In the genomic region with DNA sequence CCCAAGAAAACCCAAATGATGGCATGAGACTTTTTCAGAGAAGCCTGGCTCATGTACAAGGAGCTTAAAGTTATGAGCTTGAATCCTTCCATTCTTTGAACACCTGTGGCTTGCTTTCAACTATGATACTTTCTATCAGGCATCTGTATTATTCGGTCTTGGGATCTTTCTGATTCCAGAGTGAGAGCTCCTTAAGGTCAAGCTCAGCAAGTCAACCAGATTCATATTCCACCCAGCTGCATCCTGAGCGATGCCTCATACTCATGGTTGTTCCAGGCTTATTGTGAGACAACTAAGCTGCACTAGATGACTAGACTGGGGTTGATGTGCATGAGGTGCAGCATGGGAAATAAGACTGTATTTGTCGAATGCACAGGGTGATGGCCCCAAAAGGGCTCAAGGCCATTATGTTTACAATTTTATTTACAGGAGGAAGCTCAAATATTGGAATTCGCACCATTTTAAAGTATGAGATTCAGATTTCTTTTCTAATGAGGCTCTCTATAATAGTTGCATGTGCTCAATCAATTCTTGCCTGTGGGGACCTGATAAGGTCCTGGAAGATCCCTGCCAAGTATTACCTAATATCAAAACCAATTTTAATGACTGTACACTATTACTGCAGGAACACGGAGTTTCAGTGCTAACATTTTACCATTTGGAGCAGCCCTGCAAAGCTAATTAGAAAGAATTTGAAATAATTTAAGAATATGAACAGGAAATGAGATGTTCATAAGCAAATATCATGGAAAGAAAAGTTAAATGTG, we compare ENCODE assay signal across 23 cellular contexts.
DNase-seq lines count a peak whose midpoint lies in the region; ATAC-seq, FAIRE-seq and TF ChIP-seq lines count a peak whose summit lies in the region.
"Had no signal": no experiment of that assay in that cellular context is flagged by ENCODE, and none has a peak within 500 bp of the region (broad histone marks: within the 10 kb centered on the region; RNA-seq: fewer than 3 reads in every experiment).

No MANE protein-coding gene starts in this region.

- H3K27ac Mint-ChIP-seq in stimulated activated memory B cell treated with anti-CD40 and anti-IgM and Interleukin-4, amounts not matched to agents 10 μg/mL and 1 μg/mL and 100 μg/mL, for 72 hours, result no peak overlapping the region
- H3K27ac Mint-ChIP-seq: B cell; CD4-positive, CD25-positive, alpha-beta regulatory T cell; CD8-positive, alpha-beta T cell; GM23338; H9 had no signal

- TF ChIP-seq CTCF in DND-41 (IDR thresholded peaks at IDR 0.05; ENCODE audit: borderline replicate concordance, extremely low read depth, low read length, poor library complexity, severe bottlenecking) (no peak), body of pancreas (IDR thresholded peaks at IDR 0.05) (no peak), pancreas (IDR thresholded peaks at IDR 0.05) (no peak)

- no peaks in the 10 kb centered on the region for H3K27me3 ChIP-seq in DND-41 (ENCODE audit: insufficient read depth, low read length, poor library complexity)
- H3K27me3 ChIP-seq in body of pancreas, result no peaks in the 10 kb centered on the region
- H3K27me3 ChIP-seq in pancreas, result no peaks in the 10 kb centered on the region
- H3K27me3 ChIP-seq: BLaER1 had no signal

- H3K9me3 ChIP-seq in DND-41 (ENCODE audit: insufficient read depth, low read length, severe bottlenecking), result no peaks in the 10 kb centered on the region
- H3K9me3 ChIP-seq in body of pancreas, result no peaks in the 10 kb centered on the region
- H3K9me3 ChIP-seq in pancreas, result no peaks in the 10 kb centered on the region
- H3K9me3 ChIP-seq: BLaER1, Caco-2 had no signal

- H3K79me2 ChIP-seq in DND-41 (ENCODE audit: insufficient read depth, low read length), result no peaks in the 10 kb centered on the region

- FAIRE-seq in pancreas (lab: Jason Lieb, UNC), result no peak
- FAIRE-seq: A204.1, GM12878, GM18507 had no signal

- no peak overlapping the region for H3K4me3 ChIP-seq in DND-41 (ENCODE audit: low read depth in 1 of 2, low read length in 2 of 2)
- no peak overlapping the region for H3K4me3 ChIP-seq in body of pancreas
- no peak overlapping the region for H3K4me3 ChIP-seq in pancreas
- H3K4me3 ChIP-seq: BLaER1, GM12878, GM23338 had no signal

- H3K36me3 Mint-ChIP-seq in stimulated activated memory B cell treated with anti-CD40 and anti-IgM and Interleukin-4, amounts not matched to agents 10 μg/mL and 1 μg/mL and 100 μg/mL, for 72 hours, result no peaks in the 10 kb centered on the region
- H3K36me3 Mint-ChIP-seq: CD4-positive, CD25-positive, alpha-beta regulatory T cell; CD8-positive, alpha-beta T cell had no signal

- DNase-seq in DND-41 (no peak), body of pancreas (no peak), pancreas (no peak), amniotic stem cell (lab: John Stamatoyannopoulos, UW) (no peak)
- no peak for DNase-seq in stimulated activated naive CD4-positive, alpha-beta T cell (lab: John Stamatoyannopoulos, UW)
- DNase-seq: Caco-2; CD4-positive, CD25-positive, alpha-beta regulatory T cell; CD8-positive, alpha-beta T cell; DMS153; EL; GDM1; H9 had no signal

- H3K4me3 Mint-ChIP-seq in stimulated activated memory B cell treated with anti-CD40 and anti-IgM and Interleukin-4, amounts not matched to agents 10 μg/mL and 1 μg/mL and 100 μg/mL, for 72 hours, result no peak overlapping the region
- H3K4me3 Mint-ChIP-seq: B cell; CD4-positive, CD25-positive, alpha-beta regulatory T cell; CD8-positive, alpha-beta T cell; GM23338; H9 had no signal

- intact Hi-C loops in body of pancreas (cut with DNase I) (no loop called here), pancreas (cut with DNase I) (no loop called here)

- H3K9me3 Mint-ChIP-seq in stimulated activated memory B cell treated with anti-CD40 and anti-IgM and Interleukin-4, amounts not matched to agents 10 μg/mL and 1 μg/mL and 100 μg/mL, for 72 hours, result peaks cover 7% of the 10 kb centered on the region

- H3K36me3 ChIP-seq in DND-41 (ENCODE audit: insufficient read depth, low read length) (no peaks in the 10 kb centered on the region), body of pancreas (replicated peaks in 1 of 2; ENCODE audit: insufficient read depth in 1 of 2, low read depth in 2 of 2) (no peaks in the 10 kb centered on the region), pancreas (no peaks in the 10 kb centered on the region)
- H3K36me3 ChIP-seq: BLaER1 had no signal

- 67 to 71% methylated on average over 5 of the region's 5 CpGs for WGBS in body of pancreas, 2 donors
- WGBS in pancreas, 2 donors, result 65 to 70% methylated on average over 5 of the region's 5 CpGs

- H3K27ac ChIP-seq in DND-41 (ENCODE audit: low read length) (peak overlapping the region; percentile 94), body of pancreas (no peak overlapping the region), pancreas (no peak overlapping the region)
- H3K27ac ChIP-seq: 22Rv1, BLaER1, C4-2B had no signal

- no peak for ATAC-seq in DND-41 (ENCODE audit: insufficient read depth, low read depth)
- peak; percentile 65 for ATAC-seq in body of pancreas
- peak in 3 of 4 donors; percentile 61 to 72 (median 69) for ATAC-seq in pancreas
- ATAC-seq in stimulated activated memory B cell treated with anti-CD40 and anti-IgM and Interleukin-4, amounts not matched to agents 10 μg/mL and 1 μg/mL and 100 μg/mL, for 72 hours, result peak; percentile 24
- no peak for ATAC-seq in HG03135 (IDR thresholded peaks at IDR 0.05; ENCODE audit: unreplicated experiment)
- ATAC-seq: CD8-positive, alpha-beta T cell; GM12878; GM23338; HCT116 had no signal

- no peaks in the 10 kb centered on the region for H4K20me1 ChIP-seq in DND-41 (ENCODE audit: insufficient read depth, low read length)
- H4K20me1 ChIP-seq: BLaER1 had no signal

- no peak for TF ChIP-seq POLR2A in body of pancreas (IDR thresholded peaks at IDR 0.05)

- no peaks in the 10 kb centered on the region for H3K27me3 Mint-ChIP-seq in stimulated activated memory B cell treated with anti-CD40 and anti-IgM and Interleukin-4, amounts not matched to agents 10 μg/mL and 1 μg/mL and 100 μg/mL, for 72 hours
- H3K27me3 Mint-ChIP-seq: B cell; CD4-positive, CD25-positive, alpha-beta regulatory T cell had no signal

- H3K4me2 ChIP-seq in DND-41 (ENCODE audit: insufficient read depth, low read length), result no peak overlapping the region
- H3K4me2 ChIP-seq: BLaER1, GM23338 had no signal

- peaks cover 46% of the 10 kb centered on the region for H3K4me1 ChIP-seq in DND-41 (ENCODE audit: insufficient read depth, low read length)
- H3K4me1 ChIP-seq in body of pancreas, result peaks cover 7% of the 10 kb centered on the region
- H3K4me1 ChIP-seq in pancreas, result peaks cover 0 to 10% (median 8%) of the 10 kb centered on the region in 3 donors
- H3K4me1 ChIP-seq: Caco-2 had no signal

- no peaks in the 10 kb centered on the region for H3K4me1 Mint-ChIP-seq in stimulated activated memory B cell treated with anti-CD40 and anti-IgM and Interleukin-4, amounts not matched to agents 10 μg/mL and 1 μg/mL and 100 μg/mL, for 72 hours
- H3K4me1 Mint-ChIP-seq: B cell; CD4-positive, CD25-positive, alpha-beta regulatory T cell; GM23338; H9 had no signal

- H3K9ac ChIP-seq in DND-41 (ENCODE audit: low read depth, low read length), result peak overlapping the region; percentile 56; the same call in 1 of the 2 replicates
- H3K9ac ChIP-seq: BLaER1 had no signal

- H2AFZ ChIP-seq in DND-41 (ENCODE audit: low read depth, low read length), result peak overlapping the region; percentile 40
- H2AFZ ChIP-seq: GM23338 had no signal

Comparison
In these comparisons a context has a peak if more than half of its experiments do, and no peak if none do; other contexts are left out.
1. ATAC-seq: peak in body of pancreas (single experiment), pancreas (3 of 4) and stimulated activated memory B cell treated with anti-CD40 and anti-IgM and Interleukin-4, amounts not matched to agents 10 μg/mL and 1 μg/mL and 100 μg/mL, for 72 hours (single experiment); none in DND-41 (single experiment) and HG03135 (single experiment).